ENCODE assay signal across 1 cellular context in the genomic region with DNA sequence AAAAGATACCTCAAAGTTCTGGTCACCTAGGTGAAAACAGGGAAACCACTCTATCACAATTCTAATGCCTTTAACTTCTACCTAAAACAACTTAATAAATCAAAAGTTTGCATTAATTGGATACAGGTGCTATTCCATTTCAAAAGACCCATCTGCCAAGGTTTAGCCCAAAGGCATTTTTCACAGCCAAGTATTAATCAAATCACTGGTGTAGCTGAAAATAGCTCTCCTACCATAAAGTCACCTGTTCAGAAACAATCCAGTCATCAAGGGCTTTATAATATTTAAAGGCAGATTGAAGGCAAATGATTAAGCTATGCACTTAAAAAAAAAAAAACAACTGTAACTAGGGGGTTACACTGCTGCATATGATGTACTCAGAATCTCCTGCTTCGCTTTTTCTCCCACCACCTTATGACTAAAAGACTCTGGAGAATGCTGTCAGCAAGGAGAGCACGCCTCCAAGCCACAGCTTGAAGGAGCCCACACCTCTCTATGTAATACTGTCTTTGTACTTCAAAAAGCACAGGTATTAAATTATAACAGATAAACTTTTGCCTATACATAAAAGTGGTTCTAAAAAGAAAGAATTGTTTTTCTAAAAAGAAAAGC.
TF ChIP-seq lines count a peak whose summit lies in the region.

No MANE protein-coding gene starts in this region.

TF ChIP-seq in GM23338, 12 proteins besides CTCF, POLR2A, EP300 and RAD21 (continued from another document):
- no peak for TF ChIP-seq ZNF462 (CRISPR knock-in tag; IDR thresholded peaks at IDR 0.05)
